In genomic region chr20:20489054-20489453, GRCh38 we compare ENCODE assay signal across 12 cellular contexts.
A peak's percentile ranks its signal among the peaks of the same experiment; 100 is the strongest.
DNase-seq lines count a peak whose midpoint lies in the region; ATAC-seq and TF ChIP-seq lines count a peak whose summit lies in the region.
"Had no signal": no experiment of that assay in that cellular context is flagged by ENCODE, and none has a peak within 500 bp of the region (broad histone marks: within the 10 kb centered on the region; RNA-seq: fewer than 3 reads in every experiment).

No MANE protein-coding gene starts in this region.

- H3K4me3 Mint-ChIP-seq in activated CD4-positive, alpha-beta T cell treated with anti-CD3 and anti-CD28 coated beads for 36 hours, result peak overlapping the region; percentile 67
- peak overlapping the region; percentile 68 for H3K4me3 Mint-ChIP-seq in glutamatergic neuron (ENCODE audit: unreplicated experiment)

- no peaks in the 10 kb centered on the region for H3K36me3 ChIP-seq in Karpas-422 (ENCODE audit: insufficient read depth, low read length)

- peaks cover 64% of the 10 kb centered on the region for H3K4me1 Mint-ChIP-seq in activated CD4-positive, alpha-beta T cell treated with anti-CD3 and anti-CD28 coated beads for 36 hours
- peaks cover 47% of the 10 kb centered on the region for H3K4me1 Mint-ChIP-seq in glutamatergic neuron (ENCODE audit: low read depth, unreplicated experiment)

- H3K27me3 ChIP-seq in Karpas-422 (ENCODE audit: low read length), result no peaks in the 10 kb centered on the region

- POLR2A ChIA-PET in activated CD4-positive, alpha-beta T cell treated with anti-CD3 and anti-CD28 coated beads for 36 hours (lab: Charles Lee), result interaction anchor here (0.7 to 2.6 kb wide), 7 partner anchors 8 to 437 kb away, joined by 3 to 17 read pairs (median 4); partner anchors contain the start of gene CRNKL1

- no peaks in the 10 kb centered on the region for H3K9me3 ChIP-seq in Karpas-422 (ENCODE audit: low read length)
- H3K9me3 ChIP-seq: A549 had no signal

- no peak overlapping the region for H3K9ac ChIP-seq in Karpas-422 (ENCODE audit: low read length)

- H3K36me3 Mint-ChIP-seq in activated CD4-positive, alpha-beta T cell treated with anti-CD3 and anti-CD28 coated beads for 36 hours (ENCODE audit: low read depth), result peaks cover 31% of the 10 kb centered on the region
- peaks cover 9% of the 10 kb centered on the region for H3K36me3 Mint-ChIP-seq in glutamatergic neuron (ENCODE audit: unreplicated experiment)

- CTCF ChIA-PET in activated CD4-positive, alpha-beta T cell treated with anti-CD3 and anti-CD28 coated beads for 36 hours (lab: Charles Lee), result interaction anchor here (1.3 to 1.6 kb wide), 2 partner anchors 8 to 15 kb away, joined by 3 to 4 read pairs; no protein-coding TSS in a partner anchor

- peak; percentile 17 for ATAC-seq in activated CD4-positive, alpha-beta T cell treated with anti-CD3 and anti-CD28 coated beads for 36 hours
- ATAC-seq in GM21529 (IDR thresholded peaks at IDR 0.05; ENCODE audit: unreplicated experiment) (peak; percentile 88), HG03196 (IDR thresholded peaks at IDR 0.05; ENCODE audit: unreplicated experiment) (peak; percentile 79)
- ATAC-seq: A549, left cardiac atrium had no signal

- H3K4me3 ChIP-seq in Karpas-422 (ENCODE audit: low read length), result no peak overlapping the region
- H3K4me3 ChIP-seq: A549 had no signal

- no peaks in the 10 kb centered on the region for H3K79me2 ChIP-seq in Karpas-422 (ENCODE audit: low read length)

- H3K27me3 Mint-ChIP-seq in activated CD4-positive, alpha-beta T cell treated with anti-CD3 and anti-CD28 coated beads for 36 hours, result no peaks in the 10 kb centered on the region
- peaks cover 4% of the 10 kb centered on the region for H3K27me3 Mint-ChIP-seq in glutamatergic neuron (ENCODE audit: unreplicated experiment)

- H3K9me3 Mint-ChIP-seq in activated CD4-positive, alpha-beta T cell treated with anti-CD3 and anti-CD28 coated beads for 36 hours (ENCODE audit: low read depth), result no peaks in the 10 kb centered on the region
- peaks cover 7% of the 10 kb centered on the region for H3K9me3 Mint-ChIP-seq in glutamatergic neuron (ENCODE audit: unreplicated experiment)

- no peak for DNase-seq in activated CD4-positive, alpha-beta T cell treated with anti-CD3 and anti-CD28 coated beads for 36 hours
- DNase-seq in activated CD4-positive, alpha-beta T cell treated with anti-CD3 and anti-CD28 coated beads for 4 hours, result no peak
- no peak for DNase-seq in glutamatergic neuron
- DNase-seq in Karpas-422, result no peak
- no peak for DNase-seq in NCI-H345 treated with DMSO at 0.1 percent for 48 hours (lab: John Stamatoyannopoulos, UW; ENCODE audit: unreplicated experiment)
- no peak for DNase-seq in posterior cingulate gyrus
- DNase-seq: effector CD8-positive, alpha-beta T cell; left cardiac atrium; SIG-M5 had no signal

- H3K4me2 ChIP-seq in Karpas-422 (ENCODE audit: low read depth, low read length, poor library complexity, severe bottlenecking), result no peak overlapping the region
- H3K4me2 ChIP-seq: A549 had no signal

- intact Hi-C loops in activated CD4-positive, alpha-beta T cell treated with anti-CD3 and anti-CD28 coated beads for 36 hours (cut with DNase I, micrococcal nuclease), result loop anchor here (1.0 to 5.0 kb wide), 3 partner anchors 76 to 124 kb away; partner anchors contain the start of gene INSM1 (in 1 of the 2)
- intact Hi-C loops in posterior cingulate gyrus (cut with DNase I), result no loop called here

- no peak overlapping the region for H2AFZ ChIP-seq in Karpas-422 (ENCODE audit: low read length)

- H3K4me1 ChIP-seq in Karpas-422 (ENCODE audit: low read length), result peaks cover 7% of the 10 kb centered on the region
- H3K4me1 ChIP-seq: A549 had no signal

- TF ChIP-seq CTCF in glutamatergic neuron (IDR thresholded peaks at IDR 0.05; ENCODE audit: partially characterized antibody, unreplicated experiment), result no peak

- H3K27ac ChIP-seq in Karpas-422 (ENCODE audit: low read length), result no peak overlapping the region
- H3K27ac ChIP-seq: A549 had no signal

- no peaks in the 10 kb centered on the region for H4K20me1 ChIP-seq in Karpas-422 (ENCODE audit: insufficient read depth, low read depth, low read length)

- peak overlapping the region; percentile 84 for H3K27ac Mint-ChIP-seq in activated CD4-positive, alpha-beta T cell treated with anti-CD3 and anti-CD28 coated beads for 36 hours
- peak overlapping the region; percentile 94 for H3K27ac Mint-ChIP-seq in glutamatergic neuron (ENCODE audit: unreplicated experiment)

- no peaks in the 10 kb centered on the region for H3K9me2 ChIP-seq in Karpas-422 (replicated peaks; ENCODE audit: insufficient read depth, low read length)

Comparison
In these comparisons a context has a peak if more than half of its experiments do, and no peak if none do; other contexts are left out.
1. ATAC-seq: peak in every context shown above with its lines; median percentile 88 in GM21529; 79 in HG03196; 17 in activated CD4-positive, alpha-beta T cell treated with anti-CD3 and anti-CD28 coated beads for 36 hours.